ENCODE assay signal across 29 cellular contexts in genomic region chr6:4661391-4661790, GRCh38.
"Had no signal": no experiment of that assay in that cellular context is flagged by ENCODE, and none has a peak within 500 bp of the region (broad histone marks: within the 10 kb centered on the region; RNA-seq: fewer than 3 reads in every experiment).

No MANE protein-coding gene starts in this region.

- H3K4me3 ChIP-seq: body of pancreas, colonic mucosa, dorsolateral prefrontal cortex, hepatocyte, skin epidermis, thyroid gland, upper lobe of right lung had no signal

- H3K79me2 ChIP-seq: hepatocyte had no signal

- H2AFZ ChIP-seq: hepatocyte had no signal

- H3K4me3 Mint-ChIP-seq: activated CD4-positive, alpha-beta T cell treated with anti-CD3 and anti-CD28 coated beads for 36 hours; activated CD8-positive, alpha-beta T cell treated with anti-CD3 and anti-CD28 coated beads, Interleukin-2, amount 10 ng/mL, durations not matched to agents 7 days and 5 days; activated naive CD8-positive, alpha-beta T cell; effector memory CD8-positive, alpha-beta T cell; immature natural killer cell; naive thymus-derived CD8-positive, alpha-beta T cell; neural crest cell; stimulated activated effector memory CD8-positive, alpha-beta T cell treated with anti-CD3 and anti-CD28 coated beads, Interleukin-12 subunit alpha, Interleukin-12 subunit beta, amount 100 ng/mL, for 72 hours; stimulated activated naive CD8-positive, alpha-beta T cell treated with anti-CD3 and anti-CD28 coated beads, Interleukin-15, amount 100 ng/mL, for 72 hours had no signal

- H3K9me3 ChIP-seq: body of pancreas, colonic mucosa, gastroesophageal sphincter, thyroid gland, upper lobe of right lung had no signal

- H3K36me3 ChIP-seq: colonic mucosa, gastroesophageal sphincter, thyroid gland, upper lobe of right lung had no signal

- H3K27ac ChIP-seq: body of pancreas, colonic mucosa, dorsolateral prefrontal cortex, hepatocyte, skin epidermis, thyroid gland, upper lobe of right lung had no signal

- H3K27me3 ChIP-seq: body of pancreas, colonic mucosa, dorsolateral prefrontal cortex, gastroesophageal sphincter, hepatocyte, thyroid gland, upper lobe of right lung had no signal

- H3K27ac Mint-ChIP-seq: activated CD4-positive, alpha-beta T cell treated with anti-CD3 and anti-CD28 coated beads for 36 hours; activated CD8-positive, alpha-beta T cell treated with anti-CD3 and anti-CD28 coated beads, Interleukin-2, amount 10 ng/mL, durations not matched to agents 7 days and 5 days; activated naive CD8-positive, alpha-beta T cell; effector memory CD8-positive, alpha-beta T cell; immature natural killer cell; naive thymus-derived CD8-positive, alpha-beta T cell; stimulated activated effector memory CD8-positive, alpha-beta T cell treated with anti-CD3 and anti-CD28 coated beads, Interleukin-12 subunit alpha, Interleukin-12 subunit beta, amount 100 ng/mL, for 72 hours had no signal

- H3K4me1 ChIP-seq: body of pancreas, colonic mucosa, thyroid gland, upper lobe of right lung had no signal

- H3K4me1 Mint-ChIP-seq: activated CD4-positive, alpha-beta T cell treated with anti-CD3 and anti-CD28 coated beads for 36 hours; neural crest cell; stimulated activated naive CD8-positive, alpha-beta T cell treated with anti-CD3 and anti-CD28 coated beads, Interleukin-15, amount 100 ng/mL, for 72 hours had no signal

- DNase-seq: activated CD4-positive, alpha-beta T cell treated with anti-CD3 and anti-CD28 coated beads for 36 hours; activated CD4-positive, CD25-positive, alpha-beta regulatory T cell; activated CD8-positive, alpha-beta T cell treated with anti-CD3 and anti-CD28 coated beads, Interleukin-2, amount 10 ng/mL, durations not matched to agents 7 days and 5 days; activated effector memory CD4-positive, alpha-beta T cell treated with Interleukin-2 at 50 U/mL for 16 hours; activated naive CD4-positive, alpha-beta T cell treated with Interleukin-2 at 50 U/mL for 16 hours; body of pancreas; cerebellar nuclear complex; colonic mucosa; dorsolateral prefrontal cortex; effector memory CD8-positive, alpha-beta T cell; erythroblast; immature natural killer cell; kidney; left colon; naive thymus-derived CD8-positive, alpha-beta T cell; occipital lobe; stimulated activated CD4-positive, alpha-beta T cell treated with anti-CD3 and anti-CD28 coated beads, Interleukin-12 subunit alpha, Interleukin-12 subunit beta, amount 100 ng/mL, for 4 hours; stimulated activated CD4-positive, alpha-beta T cell treated with anti-CD3 and anti-CD28 coated beads, Interleukin-4, amount 100 ng/mL, for 24 hours; stimulated activated naive CD8-positive, alpha-beta T cell treated with anti-CD3 and anti-CD28 coated beads, Interleukin-15, amount 100 ng/mL, for 72 hours; T-helper 2 cell; thyroid gland; upper lobe of right lung had no signal

- H3K4me2 ChIP-seq: hepatocyte had no signal

- ATAC-seq: activated CD4-positive, alpha-beta T cell treated with anti-CD3 and anti-CD28 coated beads for 36 hours; activated CD8-positive, alpha-beta T cell treated with anti-CD3 and anti-CD28 coated beads, Interleukin-2, amount 10 ng/mL, durations not matched to agents 7 days and 5 days; body of pancreas; effector memory CD8-positive, alpha-beta T cell; left colon; naive thymus-derived CD8-positive, alpha-beta T cell; sciatic nerve; stimulated activated effector memory CD8-positive, alpha-beta T cell treated with anti-CD3 and anti-CD28 coated beads, Interleukin-12 subunit alpha, Interleukin-12 subunit beta, amount 100 ng/mL, for 72 hours; stimulated activated naive CD8-positive, alpha-beta T cell treated with anti-CD3 and anti-CD28 coated beads, Interleukin-15, amount 100 ng/mL, for 72 hours; upper lobe of right lung had no signal

- H3K36me3 Mint-ChIP-seq: activated naive CD8-positive, alpha-beta T cell; immature natural killer cell; stimulated activated effector memory CD8-positive, alpha-beta T cell treated with anti-CD3 and anti-CD28 coated beads, Interleukin-12 subunit alpha, Interleukin-12 subunit beta, amount 100 ng/mL, for 72 hours had no signal

- H3K9me3 Mint-ChIP-seq: effector memory CD8-positive, alpha-beta T cell; neural crest cell; stimulated activated effector memory CD8-positive, alpha-beta T cell treated with anti-CD3 and anti-CD28 coated beads, Interleukin-12 subunit alpha, Interleukin-12 subunit beta, amount 100 ng/mL, for 72 hours; stimulated activated naive CD8-positive, alpha-beta T cell treated with anti-CD3 and anti-CD28 coated beads, Interleukin-15, amount 100 ng/mL, for 72 hours had no signal
